Comparison of ENCODE assay signal across 18 cellular contexts in the genomic region with DNA sequence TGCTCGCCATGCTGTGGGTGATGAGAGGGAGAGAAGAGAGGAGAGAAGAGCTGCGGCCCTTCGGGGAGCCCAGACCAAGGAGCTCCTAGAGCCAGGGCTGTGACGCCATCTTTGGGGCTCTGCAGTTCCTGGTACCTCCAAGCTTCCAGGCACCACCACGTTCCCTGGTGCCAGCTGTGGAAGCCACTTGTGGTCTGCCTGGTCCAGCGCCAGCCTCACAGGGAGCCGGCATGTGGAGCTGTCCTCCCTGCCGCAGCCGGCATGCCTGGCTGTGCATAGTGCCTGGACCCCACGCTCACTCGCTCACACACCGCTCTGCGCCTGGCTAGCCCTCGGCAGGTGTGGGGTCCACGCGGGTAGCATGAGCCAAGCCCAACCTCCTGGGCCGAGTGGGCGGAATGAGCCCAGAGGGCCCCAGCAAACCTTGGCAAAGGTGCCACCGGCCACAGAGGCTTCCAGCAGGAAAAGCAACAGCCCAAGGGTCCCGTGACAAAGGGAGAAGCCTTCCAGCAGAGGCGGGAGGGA. TPM values are rescaled to one million over a fixed set of nuclear protein-coding genes. Genes with fewer than 3 reads are reported as not detected.
A peak's percentile ranks its signal among the peaks of the same experiment; 100 is the strongest.
DNase-seq lines count a peak whose midpoint lies in the region; ATAC-seq and TF ChIP-seq lines count a peak whose summit lies in the region.
"Had no signal": no experiment of that assay in that cellular context is flagged by ENCODE, and none has a peak within 500 bp of the region (broad histone marks: within the 10 kb centered on the region; RNA-seq: fewer than 3 reads in every experiment).

No MANE protein-coding gene starts in this region.

- POLR2A ChIA-PET in activated CD8-positive, alpha-beta T cell treated with anti-CD3 and anti-CD28 coated beads for 36 hours (lab: Charles Lee), result no interaction called here
- POLR2A ChIA-PET in activated CD8-positive, alpha-beta T cell treated with anti-CD3 and anti-CD28 coated beads, Interleukin-2, amount 10 ng/mL, durations not matched to agents 7 days and 5 days (lab: Charles Lee), result no interaction called here

- H3K27me3 Mint-ChIP-seq in activated CD8-positive, alpha-beta T cell treated with anti-CD3 and anti-CD28 coated beads for 36 hours, result peaks cover 13% of the 10 kb centered on the region
- peaks cover 4% of the 10 kb centered on the region for H3K27me3 Mint-ChIP-seq in activated CD8-positive, alpha-beta T cell treated with anti-CD3 and anti-CD28 coated beads, Interleukin-2, amount 10 ng/mL, durations not matched to agents 7 days and 5 days (ENCODE audit: low read depth)
- H3K27me3 Mint-ChIP-seq in brain (no peaks in the 10 kb centered on the region), glutamatergic neuron (ENCODE audit: unreplicated experiment) (peaks cover 4% of the 10 kb centered on the region)

- CTCF ChIA-PET in activated CD8-positive, alpha-beta T cell treated with anti-CD3 and anti-CD28 coated beads for 36 hours (lab: Charles Lee), result interaction anchor here (0.7 to 3.0 kb wide), 5 partner anchors 13 to 197 kb away, joined by 3 to 42 read pairs (median 3); no protein-coding TSS in a partner anchor
- CTCF ChIA-PET in activated CD8-positive, alpha-beta T cell treated with anti-CD3 and anti-CD28 coated beads, Interleukin-2, amount 10 ng/mL, durations not matched to agents 7 days and 5 days (lab: Charles Lee), result interaction anchor here (2.9 to 3.3 kb wide), 2 partner anchors 71 to 157 kb away, joined by 25 read pairs; no protein-coding TSS in a partner anchor

- DNase-seq in activated CD8-positive, alpha-beta T cell treated with anti-CD3 and anti-CD28 coated beads for 36 hours, result no peak
- no peak for DNase-seq in activated CD8-positive, alpha-beta T cell treated with anti-CD3 and anti-CD28 coated beads, Interleukin-2, amount 10 ng/mL, durations not matched to agents 7 days and 5 days
- DNase-seq in glutamatergic neuron (no peak), SKM-1 (lab: John Stamatoyannopoulos, UW; ENCODE audit: unreplicated experiment) (no peak)
- DNase-seq in effector CD4-positive, alpha-beta T cell, result no peak
- DNase-seq: C1 segment of cervical spinal cord; Calu3; CD4-positive, alpha-beta memory T cell; COR-L47; DMS79; EL; GDM1; GM23248; H9 had no signal

- peak; percentile 12 for ATAC-seq in activated CD8-positive, alpha-beta T cell treated with anti-CD3 and anti-CD28 coated beads for 36 hours
- no peak for ATAC-seq in activated CD8-positive, alpha-beta T cell treated with anti-CD3 and anti-CD28 coated beads, Interleukin-2, amount 10 ng/mL, durations not matched to agents 7 days and 5 days
- ATAC-seq: GM12878 had no signal

- H3K4me3 Mint-ChIP-seq in activated CD8-positive, alpha-beta T cell treated with anti-CD3 and anti-CD28 coated beads for 36 hours, result no peak overlapping the region
- no peak overlapping the region for H3K4me3 Mint-ChIP-seq in activated CD8-positive, alpha-beta T cell treated with anti-CD3 and anti-CD28 coated beads, Interleukin-2, amount 10 ng/mL, durations not matched to agents 7 days and 5 days
- no peak overlapping the region for H3K4me3 Mint-ChIP-seq in brain
- peak overlapping the region; percentile 20 for H3K4me3 Mint-ChIP-seq in glutamatergic neuron (ENCODE audit: unreplicated experiment)
- H3K4me3 Mint-ChIP-seq: CD4-positive, alpha-beta memory T cell; H9 had no signal

- H3K4me1 Mint-ChIP-seq in activated CD8-positive, alpha-beta T cell treated with anti-CD3 and anti-CD28 coated beads for 36 hours (ENCODE audit: low read depth), result no peaks in the 10 kb centered on the region
- H3K4me1 Mint-ChIP-seq in activated CD8-positive, alpha-beta T cell treated with anti-CD3 and anti-CD28 coated beads, Interleukin-2, amount 10 ng/mL, durations not matched to agents 7 days and 5 days (ENCODE audit: low read depth), result no peaks in the 10 kb centered on the region
- H3K4me1 Mint-ChIP-seq in brain (peaks cover 46% of the 10 kb centered on the region), glutamatergic neuron (ENCODE audit: low read depth, unreplicated experiment) (peaks cover 27% of the 10 kb centered on the region)
- H3K4me1 Mint-ChIP-seq: CD4-positive, alpha-beta memory T cell had no signal

- no peak overlapping the region for H3K27ac Mint-ChIP-seq in activated CD8-positive, alpha-beta T cell treated with anti-CD3 and anti-CD28 coated beads for 36 hours
- no peak overlapping the region for H3K27ac Mint-ChIP-seq in activated CD8-positive, alpha-beta T cell treated with anti-CD3 and anti-CD28 coated beads, Interleukin-2, amount 10 ng/mL, durations not matched to agents 7 days and 5 days
- H3K27ac Mint-ChIP-seq in brain, result peak overlapping the region in 3 of 5 experiments; percentile 58 to 72 (median 69)
- peak overlapping the region; percentile 12 for H3K27ac Mint-ChIP-seq in glutamatergic neuron (ENCODE audit: unreplicated experiment)
- H3K27ac Mint-ChIP-seq: CD4-positive, alpha-beta memory T cell; H9 had no signal

- H3K36me3 Mint-ChIP-seq in activated CD8-positive, alpha-beta T cell treated with anti-CD3 and anti-CD28 coated beads for 36 hours (ENCODE audit: low read depth), result no peaks in the 10 kb centered on the region
- H3K36me3 Mint-ChIP-seq in activated CD8-positive, alpha-beta T cell treated with anti-CD3 and anti-CD28 coated beads, Interleukin-2, amount 10 ng/mL, durations not matched to agents 7 days and 5 days (ENCODE audit: low read depth), result no peaks in the 10 kb centered on the region
- H3K36me3 Mint-ChIP-seq in brain (no peaks in the 10 kb centered on the region), glutamatergic neuron (ENCODE audit: unreplicated experiment) (peaks cover 3% of the 10 kb centered on the region)

- intact Hi-C loops in activated CD8-positive, alpha-beta T cell treated with anti-CD3 and anti-CD28 coated beads for 36 hours (cut with micrococcal nuclease), result loop anchor here (5.0 to 10.0 kb wide), 2 partner anchors 73 to 156 kb away; no protein-coding TSS in a partner anchor

- peaks cover 5% of the 10 kb centered on the region for H3K9me3 Mint-ChIP-seq in activated CD8-positive, alpha-beta T cell treated with anti-CD3 and anti-CD28 coated beads for 36 hours
- H3K9me3 Mint-ChIP-seq in activated CD8-positive, alpha-beta T cell treated with anti-CD3 and anti-CD28 coated beads, Interleukin-2, amount 10 ng/mL, durations not matched to agents 7 days and 5 days (ENCODE audit: insufficient read depth), result peaks cover 8% of the 10 kb centered on the region
- peaks cover 6 to 14% (median 9%) of the 10 kb centered on the region in 5 experiments for H3K9me3 Mint-ChIP-seq in brain
- peaks cover 16% of the 10 kb centered on the region for H3K9me3 Mint-ChIP-seq in glutamatergic neuron (ENCODE audit: unreplicated experiment)

- TF ChIP-seq CTCF in activated CD8-positive, alpha-beta T cell treated with anti-CD3 and anti-CD28 coated beads for 36 hours (IDR thresholded peaks at IDR 0.05), result no peak
- TF ChIP-seq CTCF in brain (conservative IDR thresholded peaks at IDR 0.05) (no peak), glutamatergic neuron (IDR thresholded peaks at IDR 0.05; ENCODE audit: partially characterized antibody, unreplicated experiment) (no peak)

RNA-seq across cellular contexts. Expression of gene CHRNA4, which starts 19.3 kb away (rescaled TPM):
- not detected for total RNA-seq in activated CD8-positive, alpha-beta T cell treated with anti-CD3 and anti-CD28 coated beads for 36 hours
- total RNA-seq in activated CD8-positive, alpha-beta T cell treated with anti-CD3 and anti-CD28 coated beads, Interleukin-2, amount 10 ng/mL, durations not matched to agents 7 days and 5 days, result not detected
- 6.4 TPM for polyA plus RNA-seq in brain (ENCODE audit: insufficient read depth, low read depth, low replicate concordance)
- total RNA-seq in glutamatergic neuron (ENCODE audit: unreplicated experiment), result 165 TPM
- total RNA-seq: Calu3; CD4-positive, alpha-beta memory T cell; GM23248; H4 had no signal
- polyA plus RNA-seq: BJ; CD4-positive, alpha-beta memory T cell; GM23248 had no signal

Comparison
In these comparisons a context has a peak if more than half of its experiments do, and no peak if none do; other contexts are left out.
1. H3K27ac Mint-ChIP-seq: peak in brain (3 of 5) and glutamatergic neuron (single experiment); none in activated CD8-positive, alpha-beta T cell treated with anti-CD3 and anti-CD28 coated beads for 36 hours (single experiment) and activated CD8-positive, alpha-beta T cell treated with anti-CD3 and anti-CD28 coated beads, Interleukin-2, amount 10 ng/mL, durations not matched to agents 7 days and 5 days (single experiment).
2. RNA of gene CHRNA4, which starts 19.3 kb away (total RNA-seq): 165 TPM in glutamatergic neuron (single experiment); not detected in activated CD8-positive, alpha-beta T cell treated with anti-CD3 and anti-CD28 coated beads for 36 hours and not detected in activated CD8-positive, alpha-beta T cell treated with anti-CD3 and anti-CD28 coated beads, Interleukin-2, amount 10 ng/mL, durations not matched to agents 7 days and 5 days; every median in the first group is over 100 times any median in the second.